ENCODE assay signal across 15 cellular contexts in the genomic region with DNA sequence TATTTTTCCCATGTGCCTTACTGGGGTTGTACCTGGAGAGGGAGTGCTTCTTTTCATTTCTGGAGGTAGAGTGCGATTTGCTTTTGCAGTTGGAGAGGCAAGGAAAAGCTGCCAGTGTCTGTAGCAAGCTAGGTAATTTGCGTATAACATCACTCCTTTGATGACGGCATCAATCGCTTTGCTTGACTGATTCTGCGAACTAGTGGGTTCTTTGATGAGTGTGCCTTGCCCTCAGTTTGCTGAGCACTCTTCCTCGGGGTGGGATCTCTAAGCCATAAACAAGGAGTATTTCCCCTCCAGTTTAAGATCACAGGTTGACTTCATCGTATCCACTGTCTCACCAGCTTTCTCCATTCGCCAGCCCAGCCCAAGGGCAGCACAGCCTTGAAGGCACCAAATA.
DNase-seq lines count a peak whose midpoint lies in the region; ATAC-seq and TF ChIP-seq lines count a peak whose summit lies in the region.
"Had no signal": no experiment of that assay in that cellular context is flagged by ENCODE, and none has a peak within 500 bp of the region (broad histone marks: within the 10 kb centered on the region; RNA-seq: fewer than 3 reads in every experiment).

No MANE protein-coding gene starts in this region.

- no peak overlapping the region for H4K8ac ChIP-seq in mesenchymal stem cell (ENCODE audit: low read length)

- H3K36me3 ChIP-seq in DND-41 (ENCODE audit: insufficient read depth, low read length) (no peaks in the 10 kb centered on the region), mesenchymal stem cell (ENCODE audit: control insufficient read depth in 1 of 2, insufficient read depth in 2 of 2, low read depth in 1 of 2, low read length in 2 of 2) (no peaks in the 10 kb centered on the region), thyroid gland (no peaks in the 10 kb centered on the region)
- H3K36me3 ChIP-seq: BLaER1 treated with 17β-estradiol and CSF1 and Interleukin-3, amounts not matched to agents 10 nM and 100 nM had no signal

- H3K4me3 Mint-ChIP-seq in activated T-cell treated with anti-CD3 and anti-CD28 coated beads, Interleukin-2, amount 50 U/mL, for 4 hours: no peak overlapping the region
- H3K4me3 Mint-ChIP-seq: HFFc6 had no signal

- H3K27ac ChIP-seq in DND-41 (ENCODE audit: low read length) (no peak overlapping the region), mesenchymal stem cell (ENCODE audit: low read length, poor library complexity, severe bottlenecking) (no peak overlapping the region), thyroid gland (no peak overlapping the region)
- H3K27ac ChIP-seq: BLaER1 treated with 17β-estradiol and CSF1 and Interleukin-3, amounts not matched to agents 10 nM and 100 nM had no signal

- no peaks in the 10 kb centered on the region for H4K20me1 ChIP-seq in DND-41 (ENCODE audit: insufficient read depth, low read length)
- H4K20me1 ChIP-seq: BLaER1 treated with 17β-estradiol and CSF1 and Interleukin-3, amounts not matched to agents 10 nM and 100 nM had no signal

- H3K4me3 ChIP-seq in DND-41 (ENCODE audit: low read depth in 1 of 2, low read length in 2 of 2) (no peak overlapping the region), mesenchymal stem cell (ENCODE audit: insufficient read depth in 1 of 2, low read depth in 1 of 2, low read length in 2 of 2) (no peak overlapping the region), thyroid gland (replicated peaks in 1 of 3) (no peak overlapping the region)
- H3K4me3 ChIP-seq: BLaER1 treated with 17β-estradiol and CSF1 and Interleukin-3, amounts not matched to agents 10 nM and 100 nM; K562 had no signal

- H3K14ac ChIP-seq in mesenchymal stem cell (ENCODE audit: low read length in 2 of 2): no peak overlapping the region

- ATAC-seq in activated T-cell treated with anti-CD3 and anti-CD28 coated beads, Interleukin-2, amount 50 U/mL, for 4 hours: peak; percentile 47 to 62
- ATAC-seq in DND-41 (ENCODE audit: insufficient read depth, low read depth): 0 out of 3 replicates have a peak, but pooled peaks have one; percentile 31
- ATAC-seq: K562 had no signal

- H3K27me3 ChIP-seq in DND-41 (ENCODE audit: insufficient read depth, low read length, poor library complexity): no peaks in the 10 kb centered on the region
- H3K27me3 ChIP-seq in mesenchymal stem cell (ENCODE audit: control insufficient read depth in 1 of 2, insufficient read depth in 1 of 2, low read length in 2 of 2): no peaks in the 10 kb centered on the region
- no peaks in the 10 kb centered on the region for H3K27me3 ChIP-seq in thyroid gland
- H3K27me3 ChIP-seq: BLaER1 treated with 17β-estradiol and CSF1 and Interleukin-3, amounts not matched to agents 10 nM and 100 nM had no signal

- TF ChIP-seq CTCF in DND-41 (IDR thresholded peaks at IDR 0.05; ENCODE audit: borderline replicate concordance, extremely low read depth, low read length, poor library complexity, severe bottlenecking): no peak
- no peak for TF ChIP-seq CTCF in thyroid gland (IDR thresholded peaks at IDR 0.05)

- H2BK5ac ChIP-seq in mesenchymal stem cell (ENCODE audit: low read depth, low read length, poor library complexity, severe bottlenecking): no peak overlapping the region

- H3K4ac ChIP-seq in mesenchymal stem cell (ENCODE audit: low read depth in 1 of 2, low read length in 2 of 2): no peak overlapping the region

- H3K9me3 ChIP-seq in DND-41 (ENCODE audit: insufficient read depth, low read length, severe bottlenecking) (no peaks in the 10 kb centered on the region), mesenchymal stem cell (ENCODE audit: control insufficient read depth, low read length) (no peaks in the 10 kb centered on the region), thyroid gland (no peaks in the 10 kb centered on the region)
- H3K9me3 ChIP-seq: BLaER1 treated with 17β-estradiol and CSF1 and Interleukin-3, amounts not matched to agents 10 nM and 100 nM had no signal

- no peak overlapping the region for H3K4me2 ChIP-seq in DND-41 (ENCODE audit: insufficient read depth, low read length)
- no peak overlapping the region for H3K4me2 ChIP-seq in mesenchymal stem cell (ENCODE audit: low read length, poor library complexity, severe bottlenecking)

- no peak for TF ChIP-seq POLR2A in thyroid gland (IDR thresholded peaks at IDR 0.05)

- H3K4me1 ChIP-seq in DND-41 (ENCODE audit: insufficient read depth, low read length) (peaks cover 22% of the 10 kb centered on the region), mesenchymal stem cell (ENCODE audit: control insufficient read depth, insufficient read depth, low read depth, low read length) (peaks cover 2% of the 10 kb centered on the region), thyroid gland (peaks cover 20 to 22% of the 10 kb centered on the region in 2 donors)

- no peaks in the 10 kb centered on the region for H3K9me3 Mint-ChIP-seq in activated T-cell treated with anti-CD3 and anti-CD28 coated beads, Interleukin-2, amount 50 U/mL, for 4 hours
- H3K9me3 Mint-ChIP-seq: HFFc6 had no signal

- peak overlapping the region; percentile 6 for H4K91ac ChIP-seq in mesenchymal stem cell (ENCODE audit: low read length)

- no peaks in the 10 kb centered on the region for H3K79me1 ChIP-seq in mesenchymal stem cell (replicated peaks; ENCODE audit: low read length, poor library complexity, severe bottlenecking)

- H2AFZ ChIP-seq in DND-41 (ENCODE audit: low read depth, low read length) (no peak overlapping the region), mesenchymal stem cell (ENCODE audit: low read depth, low read length) (no peak overlapping the region)

- DNase-seq in activated T-cell treated with anti-CD3 and anti-CD28 coated beads, Interleukin-2, amount 50 U/mL, for 4 hours: no peak
- no peak for DNase-seq in activated T-cell treated with anti-CD3 and anti-CD28 coated beads for 4 hours
- no peak for DNase-seq in DND-41
- DNase-seq in T follicular helper cell (ENCODE audit: low read depth): peak; percentile 3
- no peak for DNase-seq in mesenchymal stem cell
- DNase-seq in thyroid gland: no peak
- DNase-seq in DMS53 (lab: John Stamatoyannopoulos, UW): no peak
- DNase-seq: EL, HFFc6, MV-4-11, NCI-H1930, NCI-H2171, NCI-H446 treated with DMSO at 0.1 percent for 48 hours had no signal

- no peaks in the 10 kb centered on the region for H3K36me3 Mint-ChIP-seq in activated T-cell treated with anti-CD3 and anti-CD28 coated beads, Interleukin-2, amount 50 U/mL, for 4 hours (ENCODE audit: insufficient read depth)

- intact Hi-C loops in thyroid gland (cut with DNase I): no loop called here

- no peak overlapping the region for H2BK120ac ChIP-seq in mesenchymal stem cell (ENCODE audit: low read depth, low read length)

- no peak overlapping the region for H3K23ac ChIP-seq in mesenchymal stem cell (ENCODE audit: low read length in 2 of 2)

- H2BK15ac ChIP-seq in mesenchymal stem cell (ENCODE audit: low read depth, poor library complexity, severe bottlenecking): no peak overlapping the region

- WGBS in mesenchymal stem cell: 87% methylated on average over 8 of the region's 8 CpGs
- 88 to 89% methylated on average over 8 of the region's 8 CpGs for WGBS in thyroid gland, 2 donors

- no peaks in the 10 kb centered on the region for H3K79me2 ChIP-seq in DND-41 (ENCODE audit: insufficient read depth, low read length)

- H3K9ac ChIP-seq in DND-41 (ENCODE audit: low read depth, low read length): no peak overlapping the region
- no peak overlapping the region for H3K9ac ChIP-seq in mesenchymal stem cell (ENCODE audit: low read length)
- H3K9ac ChIP-seq: BLaER1 treated with 17β-estradiol and CSF1 and Interleukin-3, amounts not matched to agents 10 nM and 100 nM had no signal

- H3K18ac ChIP-seq in mesenchymal stem cell (ENCODE audit: low read depth in 1 of 2, low read length in 2 of 2): no peak overlapping the region

- peaks cover 53% of the 10 kb centered on the region for H3K4me1 Mint-ChIP-seq in activated T-cell treated with anti-CD3 and anti-CD28 coated beads, Interleukin-2, amount 50 U/mL, for 4 hours (ENCODE audit: low read depth)

- no peaks in the 10 kb centered on the region for H3K27me3 Mint-ChIP-seq in activated T-cell treated with anti-CD3 and anti-CD28 coated beads, Interleukin-2, amount 50 U/mL, for 4 hours (ENCODE audit: low read depth)

- no peak overlapping the region for H2BK12ac ChIP-seq in mesenchymal stem cell (ENCODE audit: low read length in 2 of 2)

- no peak overlapping the region for H2AK5ac ChIP-seq in mesenchymal stem cell (ENCODE audit: low read length, severe bottlenecking)
